ENCODE assay signal across 18 cellular contexts in genomic region chr2:128095201-128095600, GRCh38.
"Had no signal": no experiment of that assay in that cellular context is flagged by ENCODE, and none has a peak within 500 bp of the region (broad histone marks: within the 10 kb centered on the region; RNA-seq: fewer than 3 reads in every experiment).

No MANE protein-coding gene starts in this region.

- H3K4me3 Mint-ChIP-seq: activated T-helper 1 cell treated with anti-CD3 and anti-CD28 coated beads, Interleukin-12 subunit alpha, Interleukin-12 subunit beta, Interleukin-2, Interleukin-4 antibody, amounts not matched to agents 30 ng/mL and 10 ng/mL and 1 ng/mL, durations not matched to agents 14 hours and 24 hours and 36 hours; T-cell had no signal

- H3K9me3 ChIP-seq: body of pancreas, gastroesophageal sphincter, upper lobe of right lung had no signal

- DNase-seq: activated CD4-positive, alpha-beta T cell treated with anti-CD3 and anti-CD28 coated beads for 48 hours; activated naive CD4-positive, alpha-beta T cell treated with anti-CD3 and anti-CD28 coated beads, Interleukin-2, amount 50 U/mL, for 16 hours; amniotic stem cell; body of pancreas; central memory CD4-positive, alpha-beta T cell; cortex of kidney; effector memory CD4-positive, alpha-beta T cell; hippocampal formation; kidney glomerular epithelial cell; right cardiac atrium; stimulated activated naive CD4-positive, alpha-beta T cell treated with Interleukin-2 at 50 U/mL for 16 hours; T-cell; upper lobe of right lung; WERI-Rb-1 had no signal

- H3K27ac ChIP-seq: body of pancreas, epithelial cell of prostate, gastroesophageal sphincter, SK-N-MC, upper lobe of right lung, WERI-Rb-1 had no signal

- H3K27me3 Mint-ChIP-seq: T-cell had no signal

- H3K27ac Mint-ChIP-seq: activated T-helper 1 cell treated with anti-CD3 and anti-CD28 coated beads, Interleukin-12 subunit alpha, Interleukin-12 subunit beta, Interleukin-2, Interleukin-4 antibody, amounts not matched to agents 30 ng/mL and 10 ng/mL and 1 ng/mL, durations not matched to agents 14 hours and 24 hours and 36 hours; T-cell had no signal

- H3K4me3 ChIP-seq: body of pancreas, gastroesophageal sphincter, SK-N-MC, upper lobe of right lung had no signal

- H3K9me3 Mint-ChIP-seq: activated T-helper 1 cell treated with anti-CD3 and anti-CD28 coated beads, Interleukin-12 subunit alpha, Interleukin-12 subunit beta, Interleukin-2, Interleukin-4 antibody, amounts not matched to agents 30 ng/mL and 10 ng/mL and 1 ng/mL, durations not matched to agents 14 hours and 24 hours and 36 hours; T-cell had no signal

- H3K27me3 ChIP-seq: body of pancreas, gastroesophageal sphincter, upper lobe of right lung had no signal

- ATAC-seq: body of pancreas, gastroesophageal sphincter, right cardiac atrium, T-cell, upper lobe of right lung had no signal
